In the genomic region with DNA sequence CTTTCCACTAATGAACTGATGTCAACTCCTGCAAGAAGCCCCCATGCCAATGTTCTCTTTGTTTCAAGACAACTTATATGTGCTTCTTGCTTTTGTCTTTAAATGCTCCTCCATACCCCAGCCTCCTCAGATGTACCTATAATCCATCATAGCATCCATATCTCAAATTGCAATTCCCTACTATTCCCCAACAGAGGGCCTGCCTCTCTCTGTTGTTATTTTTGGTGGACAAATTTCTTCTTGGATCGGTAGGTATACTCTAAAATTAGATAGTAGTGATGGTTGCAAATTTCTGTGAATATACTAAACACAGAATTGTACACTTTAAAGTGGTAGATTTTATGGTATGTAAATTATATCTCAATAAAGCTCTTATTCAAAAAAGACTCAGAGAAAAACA, we compare ENCODE assay signal across 27 cellular contexts.
DNase-seq lines count a peak whose midpoint lies in the region; ATAC-seq, FAIRE-seq and TF ChIP-seq lines count a peak whose summit lies in the region.
"Had no signal": no experiment of that assay in that cellular context is flagged by ENCODE, and none has a peak within 500 bp of the region (broad histone marks: within the 10 kb centered on the region; RNA-seq: fewer than 3 reads in every experiment).

No MANE protein-coding gene starts in this region.

- H3K9me3 ChIP-seq in liver (ENCODE audit: control insufficient read depth in 4 of 4, low read length in 3 of 4): no peaks in the 10 kb centered on the region
- no peaks in the 10 kb centered on the region for H3K9me3 ChIP-seq in HepG2 (ENCODE audit: low read length)
- no peaks in the 10 kb centered on the region for H3K9me3 ChIP-seq in endodermal cell (ENCODE audit: control insufficient read depth, low read length)
- H3K9me3 ChIP-seq: Caco-2, SK-N-SH had no signal

- intact Hi-C loops in HepG2 (cut with micrococcal nuclease; ENCODE audit: unreplicated experiment): no loop called here

- H4K20me1 ChIP-seq in HepG2 (ENCODE audit: insufficient read depth, low read length): no peaks in the 10 kb centered on the region

- peak; percentile 18 to 51 for TF ChIP-seq RAD21 in liver (IDR thresholded peaks at IDR 0.05)
- TF ChIP-seq RAD21 in HepG2 (CRISPR knock-in tag; IDR thresholded peaks at IDR 0.05): no peak

- H3K4me1 ChIP-seq in liver (ENCODE audit: control insufficient read depth in 4 of 4, insufficient read depth in 4 of 4, low read length in 3 of 4) (no peaks in the 10 kb centered on the region), HepG2 (ENCODE audit: insufficient read depth, low read length) (no peaks in the 10 kb centered on the region), endodermal cell (ENCODE audit: control insufficient read depth, insufficient read depth, low read length) (no peaks in the 10 kb centered on the region)
- H3K4me1 ChIP-seq: Caco-2 had no signal

- TF ChIP-seq CTCF in liver (IDR thresholded peaks at IDR 0.05; ENCODE audit: low read depth, low read length, missing input control): no peak
- no peak for TF ChIP-seq CTCF in HepG2 (CRISPR knock-in tag; IDR thresholded peaks at IDR 0.05)
- peak; percentile 59 for TF ChIP-seq CTCF in endodermal cell (conservative IDR thresholded peaks at IDR 0.05)

- H3K27me3 ChIP-seq in liver (ENCODE audit: control insufficient read depth in 4 of 4, insufficient read depth in 4 of 4, low read length in 3 of 4): no peaks in the 10 kb centered on the region
- no peaks in the 10 kb centered on the region for H3K27me3 ChIP-seq in HepG2 (ENCODE audit: control insufficient read depth in 1 of 2, insufficient read depth in 2 of 2, low read length in 2 of 2)
- no peaks in the 10 kb centered on the region for H3K27me3 ChIP-seq in endodermal cell (ENCODE audit: control insufficient read depth, insufficient read depth, low read length, poor library complexity, severe bottlenecking)

- no peak for ATAC-seq in HepG2
- no peak for ATAC-seq in HG03196 (IDR thresholded peaks at IDR 0.05; ENCODE audit: unreplicated experiment)
- no peak for ATAC-seq in GM18498 (IDR thresholded peaks at IDR 0.05; ENCODE audit: unreplicated experiment)
- ATAC-seq: CD8-positive, alpha-beta T cell; T-helper 17 cell had no signal

- H3K4me2 ChIP-seq in HepG2 (ENCODE audit: low read depth, low read length): no peak overlapping the region
- H3K4me2 ChIP-seq: SK-N-SH had no signal

- FAIRE-seq in HepG2 (lab: Jason Lieb, UNC): no peak
- FAIRE-seq: GM12891, H54, RCC 7860 had no signal

- TF ChIP-seq EP300 in HepG2 (IDR thresholded peaks at IDR 0.05; ENCODE audit: low read depth in 2 of 2, low read length in 2 of 2): no peak
- no peak for TF ChIP-seq EP300 in HepG2 (CRISPR knock-in tag; IDR thresholded peaks at IDR 0.05; ENCODE audit: borderline replicate concordance)

- in situ Hi-C loops in HepG2 (cut with HindIII; ENCODE audit: extremely low pct_ligation_motif_present, low pct_unique_long_range_greater_than_20kb): no loop called here

- 44% methylated on average over 1 of the region's 1 CpG for WGBS in liver
- WGBS in HepG2 (ENCODE audit: low lambda C conversion rate): 3% methylated on average over 1 of the region's 1 CpG
- no CpG with 5 or more reads among the region's 1 CpG for WGBS in endodermal cell (ENCODE audit: insufficient coverage in 1 of 2, insufficient read length in 1 of 2), 2 experiments

- no peaks in the 10 kb centered on the region for H3K79me2 ChIP-seq in HepG2 (ENCODE audit: insufficient read depth, low read length)

- H3K4me3 ChIP-seq in liver (ENCODE audit: low read depth in 1 of 3, low read length in 3 of 3) (no peak overlapping the region), HepG2 (replicated peaks in 1 of 3; ENCODE audit: insufficient read depth in 1 of 3, low read depth in 2 of 3, low read length in 3 of 3) (no peak overlapping the region), endodermal cell (ENCODE audit: low read length) (no peak overlapping the region)

- DNase-seq in HepG2 (ENCODE audit: low spot score) (no peak), HuH-7 (ENCODE audit: low spot score) (peak; percentile 4), endodermal cell (no peak), NOMO-1 (lab: John Stamatoyannopoulos, UW; ENCODE audit: unreplicated experiment in 2 of 2) (no peak)
- DNase-seq: Caco-2; CD8-positive, alpha-beta T cell; DMS79 treated with DMSO at 0.1 percent for 48 hours; GF-D8; MV-4-11; NCI-H1105 treated with DMSO at 0.1 percent for 48 hours; NCI-H146; NCI-H1930; NCI-H2107; NCI-H226; NCI-H510A; NCI-H69; SIG-M5; SK-N-SH; T-helper 17 cell had no signal

- H3K36me3 Mint-ChIP-seq in endodermal cell (ENCODE audit: low read depth): no peaks in the 10 kb centered on the region
- H3K36me3 Mint-ChIP-seq: CD8-positive, alpha-beta T cell had no signal

- no peak overlapping the region for H2AFZ ChIP-seq in HepG2 (ENCODE audit: low read length)

- H3K9me3 Mint-ChIP-seq in endodermal cell: no peaks in the 10 kb centered on the region

- peaks cover 4% of the 10 kb centered on the region for H3K27me3 Mint-ChIP-seq in endodermal cell (ENCODE audit: insufficient read depth)
- H3K27me3 Mint-ChIP-seq: B cell, T-helper 17 cell had no signal

- POLR2A ChIA-PET in HepG2 (lab: Yijun Ruan, JAX): no interaction called here

- H3K9ac ChIP-seq in liver (ENCODE audit: low read depth in 1 of 2, low read length in 2 of 2) (no peak overlapping the region), HepG2 (ENCODE audit: insufficient read depth, low read depth, low read length) (no peak overlapping the region), endodermal cell (ENCODE audit: extremely low read depth, low read length, poor library complexity, severe bottlenecking) (no peak overlapping the region)
- H3K9ac ChIP-seq: SK-N-SH had no signal

- H3K27ac ChIP-seq in liver (ENCODE audit: low read depth in 1 of 2, low read length in 2 of 2): no peak overlapping the region
- H3K27ac ChIP-seq in HepG2 (ENCODE audit: extremely low read length, insufficient read depth, low read length): no peak overlapping the region
- no peak overlapping the region for H3K27ac ChIP-seq in endodermal cell (ENCODE audit: low read depth, low read length)
- H3K27ac ChIP-seq: C4-2B had no signal

- H3K27ac Mint-ChIP-seq in endodermal cell: no peak overlapping the region
- H3K27ac Mint-ChIP-seq: B cell; CD8-positive, alpha-beta T cell; T-helper 17 cell had no signal

- H3K36me3 ChIP-seq in liver (ENCODE audit: control insufficient read depth in 4 of 4, insufficient read depth in 3 of 4, low read depth in 1 of 4, low read length in 3 of 4): no peaks in the 10 kb centered on the region
- H3K36me3 ChIP-seq in HepG2 (replicated peaks in 1 of 2; ENCODE audit: control insufficient read depth in 1 of 2, insufficient read depth in 2 of 2, low read length in 2 of 2): no peaks in the 10 kb centered on the region
- H3K36me3 ChIP-seq in endodermal cell (ENCODE audit: control insufficient read depth, insufficient read depth, low read length): no peaks in the 10 kb centered on the region

- CTCF ChIA-PET in HepG2 (lab: Yijun Ruan, JAX; ENCODE audit: low intra/inter-chr PET ratio, low total read pairs): no interaction called here

- no TSS peak for BruUV-seq in HepG2 (replicated peaks; lab: Mats Ljungman, UMichigan)

- no peak for TF ChIP-seq POLR2A in HepG2 (IDR thresholded peaks at IDR 0.05; ENCODE audit: insufficient read depth in 1 of 2, low read depth in 2 of 2, low read length in 2 of 2)

- H3K4me3 Mint-ChIP-seq in endodermal cell: no peak overlapping the region
- H3K4me3 Mint-ChIP-seq: B cell; CD8-positive, alpha-beta T cell; T-helper 17 cell had no signal

- H3K4me1 Mint-ChIP-seq in endodermal cell: no peaks in the 10 kb centered on the region
- H3K4me1 Mint-ChIP-seq: B cell, T-helper 17 cell had no signal

TF ChIP-seq in liver, 16 proteins besides CTCF, POLR2A, EP300 and RAD21 (continues in another document):
- TF ChIP-seq, protein P1, sequence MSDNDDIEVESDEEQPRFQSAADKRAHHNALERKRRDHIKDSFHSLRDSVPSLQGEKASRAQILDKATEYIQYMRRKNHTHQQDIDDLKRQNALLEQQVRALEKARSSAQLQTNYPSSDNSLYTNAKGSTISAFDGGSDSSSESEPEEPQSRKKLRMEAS (IDR thresholded peaks at IDR 0.05): no peak
- TF ChIP-seq HNF4A (conservative IDR thresholded peaks at IDR 0.05) (no peak), TAF1 (conservative IDR thresholded peaks at IDR 0.05) (no peak), HNF4G (IDR thresholded peaks at IDR 0.05) (no peak), SP1 (IDR thresholded peaks at IDR 0.05) (no peak), FOXA2 (IDR thresholded peaks at IDR 0.05) (no peak), FOXA1 (IDR thresholded peaks at IDR 0.05) (no peak), JUND (IDR thresholded peaks at IDR 0.05) (no peak), EGR1 (IDR thresholded peaks at IDR 0.05; ENCODE audit: low read depth in 2 of 2) (no peak)
- TF ChIP-seq, protein P2, sequence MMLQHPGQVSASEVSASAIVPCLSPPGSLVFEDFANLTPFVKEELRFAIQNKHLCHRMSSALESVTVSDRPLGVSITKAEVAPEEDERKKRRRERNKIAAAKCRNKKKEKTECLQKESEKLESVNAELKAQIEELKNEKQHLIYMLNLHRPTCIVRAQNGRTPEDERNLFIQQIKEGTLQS (IDR thresholded peaks at IDR 0.05): no peak

TF ChIP-seq in HepG2, 621 proteins besides CTCF, POLR2A, EP300 and RAD21 (continues in another document):
- TF ChIP-seq, protein P3, sequence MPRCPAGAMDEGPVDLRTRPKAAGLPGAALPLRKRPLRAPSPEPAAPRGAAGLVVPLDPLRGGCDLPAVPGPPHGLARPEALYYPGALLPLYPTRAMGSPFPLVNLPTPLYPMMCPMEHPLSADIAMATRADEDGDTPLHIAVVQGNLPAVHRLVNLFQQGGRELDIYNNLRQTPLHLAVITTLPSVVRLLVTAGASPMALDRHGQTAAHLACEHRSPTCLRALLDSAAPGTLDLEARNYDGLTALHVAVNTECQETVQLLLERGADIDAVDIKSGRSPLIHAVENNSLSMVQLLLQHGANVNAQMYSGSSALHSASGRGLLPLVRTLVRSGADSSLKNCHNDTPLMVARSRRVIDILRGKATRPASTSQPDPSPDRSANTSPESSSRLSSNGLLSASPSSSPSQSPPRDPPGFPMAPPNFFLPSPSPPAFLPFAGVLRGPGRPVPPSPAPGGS (CRISPR knock-in tag; IDR thresholded peaks at IDR 0.05): no peak
- TF ChIP-seq HMG20A (CRISPR knock-in tag; IDR thresholded peaks at IDR 0.05; ENCODE audit: borderline replicate concordance): no peak
- TF ChIP-seq, protein P4, sequence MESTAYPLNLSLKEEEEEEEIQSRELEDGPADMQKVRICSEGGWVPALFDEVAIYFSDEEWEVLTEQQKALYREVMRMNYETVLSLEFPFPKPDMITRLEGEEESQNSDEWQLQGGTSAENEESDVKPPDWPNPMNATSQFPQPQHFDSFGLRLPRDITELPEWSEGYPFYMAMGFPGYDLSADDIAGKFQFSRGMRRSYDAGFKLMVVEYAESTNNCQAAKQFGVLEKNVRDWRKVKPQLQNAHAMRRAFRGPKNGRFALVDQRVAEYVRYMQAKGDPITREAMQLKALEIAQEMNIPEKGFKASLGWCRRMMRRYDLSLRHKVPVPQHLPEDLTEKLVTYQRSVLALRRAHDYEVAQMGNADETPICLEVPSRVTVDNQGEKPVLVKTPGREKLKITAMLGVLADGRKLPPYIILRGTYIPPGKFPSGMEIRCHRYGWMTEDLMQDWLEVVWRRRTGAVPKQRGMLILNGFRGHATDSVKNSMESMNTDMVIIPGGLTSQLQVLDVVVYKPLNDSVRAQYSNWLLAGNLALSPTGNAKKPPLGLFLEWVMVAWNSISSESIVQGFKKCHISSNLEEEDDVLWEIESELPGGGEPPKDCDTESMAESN (CRISPR knock-in tag; conservative IDR thresholded peaks at IDR 0.05): no peak
- TF ChIP-seq ZNF816 (CRISPR knock-in tag; IDR thresholded peaks at IDR 0.05; ENCODE audit: borderline replicate concordance): no peak
